ENCODE assay signal across 17 cellular contexts in genomic region chr16:49588061-49588460, GRCh38.
"Had no signal": no experiment of that assay in that cellular context is flagged by ENCODE, and none has a peak within 500 bp of the region (broad histone marks: within the 10 kb centered on the region; RNA-seq: fewer than 3 reads in every experiment).

No MANE protein-coding gene starts in this region.

- H3K27ac ChIP-seq: esophagus squamous epithelium, right lobe of liver, thoracic aorta, uterus had no signal

- H3K36me3 ChIP-seq: esophagus squamous epithelium, right lobe of liver, thoracic aorta, uterus had no signal

- H3K4me1 Mint-ChIP-seq: activated CD4-positive, alpha-beta T cell treated with anti-CD3 and anti-CD28 coated beads, Interleukin-2, amount 10 ng/mL, durations not matched to agents 24 days and 14 days; central memory CD8-positive, alpha-beta T cell; natural killer cell had no signal

- H3K27me3 Mint-ChIP-seq: stimulated activated naive CD8-positive, alpha-beta T cell treated with anti-CD3 and anti-CD28 coated beads, Interleukin-15, amount 100 ng/mL, for 72 hours had no signal

- H3K27ac Mint-ChIP-seq: activated CD4-positive, alpha-beta T cell treated with anti-CD3 and anti-CD28 coated beads, Interleukin-2, amount 10 ng/mL, durations not matched to agents 24 days and 14 days; activated naive CD8-positive, alpha-beta T cell; activated T-cell treated with anti-CD3 and anti-CD28 coated beads, Interleukin-2, amount 50 U/mL, for 72 hours; natural killer cell had no signal

- H3K4me1 ChIP-seq: right lobe of liver, uterus had no signal

- H3K4me3 Mint-ChIP-seq: activated CD4-positive, alpha-beta T cell treated with anti-CD3 and anti-CD28 coated beads, Interleukin-2, amount 10 ng/mL, durations not matched to agents 24 days and 14 days; activated naive CD8-positive, alpha-beta T cell; activated T-cell treated with anti-CD3 and anti-CD28 coated beads, Interleukin-2, amount 50 U/mL, for 72 hours; central memory CD8-positive, alpha-beta T cell; natural killer cell; stimulated activated naive CD8-positive, alpha-beta T cell treated with anti-CD3 and anti-CD28 coated beads, Interleukin-15, amount 100 ng/mL, for 72 hours had no signal

- H3K9me3 Mint-ChIP-seq: activated CD4-positive, alpha-beta T cell treated with anti-CD3 and anti-CD28 coated beads, Interleukin-2, amount 10 ng/mL, durations not matched to agents 24 days and 14 days; activated T-cell treated with anti-CD3 and anti-CD28 coated beads, Interleukin-2, amount 50 U/mL, for 72 hours; central memory CD8-positive, alpha-beta T cell; natural killer cell; stimulated activated naive CD8-positive, alpha-beta T cell treated with anti-CD3 and anti-CD28 coated beads, Interleukin-15, amount 100 ng/mL, for 72 hours had no signal

- DNase-seq: activated CD4-positive, alpha-beta T cell treated with anti-CD3 and anti-CD28 coated beads, Interleukin-2, amount 10 ng/mL, durations not matched to agents 24 days and 14 days; activated CD8-positive, alpha-beta memory T cell treated with anti-CD3 and anti-CD28 coated beads, Interleukin-2, amount 50 U/mL, for 48 hours; activated gamma-delta T cell treated with Interleukin-2 at 50 U/mL for 16 hours; activated T-cell treated with anti-CD3 and anti-CD28 coated beads, Interleukin-2, amount 50 U/mL, for 72 hours; amniotic stem cell; cortex of kidney; effector CD4-positive, alpha-beta T cell; esophagus squamous epithelium; natural killer cell; stimulated activated CD4-positive, alpha-beta T cell treated with anti-CD3 and anti-CD28 coated beads, Interleukin-1b, Interleukin-23, amount 100 ng/mL, for 48 hours; stimulated activated naive CD8-positive, alpha-beta T cell treated with anti-CD3 and anti-CD28 coated beads, Interleukin-15, amount 100 ng/mL, for 72 hours; T-helper 2 cell had no signal

- H3K27me3 ChIP-seq: esophagus squamous epithelium, right lobe of liver, uterus had no signal

- H3K4me3 ChIP-seq: esophagus squamous epithelium, right lobe of liver, thoracic aorta, uterus had no signal

- H3K36me3 Mint-ChIP-seq: activated naive CD8-positive, alpha-beta T cell; natural killer cell had no signal

- H3K9me3 ChIP-seq: esophagus squamous epithelium, right lobe of liver, thoracic aorta, uterus had no signal

- ATAC-seq: activated T-cell treated with anti-CD3 and anti-CD28 coated beads, Interleukin-2, amount 50 U/mL, for 72 hours; natural killer cell; right lobe of liver; stimulated activated naive CD8-positive, alpha-beta T cell treated with anti-CD3 and anti-CD28 coated beads, Interleukin-15, amount 100 ng/mL, for 72 hours had no signal
